Comparison of ENCODE assay signal across 11 cellular contexts in the genomic region with DNA sequence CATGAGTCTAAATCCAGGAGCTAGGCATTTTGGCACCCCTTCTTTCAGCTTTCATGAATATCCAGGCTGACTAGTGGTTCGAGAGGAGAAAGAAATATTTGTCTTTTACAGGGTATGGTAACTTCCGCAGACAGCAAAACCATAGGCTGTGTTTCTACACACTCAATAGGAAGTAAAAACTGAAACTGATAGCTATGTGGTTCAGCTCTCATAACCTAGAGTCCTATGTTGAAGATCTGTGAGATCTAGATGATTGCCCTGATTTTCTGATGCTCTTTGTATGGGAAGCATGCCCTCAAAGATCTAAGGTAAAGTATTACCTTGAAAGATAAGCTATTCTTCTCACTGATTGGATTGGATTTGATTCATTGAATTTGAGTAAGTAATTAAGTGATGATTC.
DNase-seq lines count a peak whose midpoint lies in the region; ATAC-seq and TF ChIP-seq lines count a peak whose summit lies in the region.
"Had no signal": no experiment of that assay in that cellular context is flagged by ENCODE, and none has a peak within 500 bp of the region (broad histone marks: within the 10 kb centered on the region; RNA-seq: fewer than 3 reads in every experiment).

No MANE protein-coding gene starts in this region.

- no peaks in the 10 kb centered on the region for H3K36me3 Mint-ChIP-seq in effector memory CD8-positive, alpha-beta T cell (ENCODE audit: insufficient read depth)

- H3K4me3 ChIP-seq in brain microvascular endothelial cell (ENCODE audit: low read depth, low read length) (no peak overlapping the region), aorta (ENCODE audit: low read length in 2 of 2) (no peak overlapping the region)
- H3K4me3 ChIP-seq: tibial artery had no signal

- peaks cover 3 to 8% of the 10 kb centered on the region in 2 donors for H3K4me1 ChIP-seq in aorta (ENCODE audit: control insufficient read depth in 1 of 2, insufficient read depth in 2 of 2, low read length in 2 of 2)

- H3K9me3 Mint-ChIP-seq in effector memory CD8-positive, alpha-beta T cell = no peaks in the 10 kb centered on the region

- peaks cover 19 to 21% of the 10 kb centered on the region in 2 donors for H3K4me1 Mint-ChIP-seq in effector memory CD8-positive, alpha-beta T cell (ENCODE audit: low read depth in 2 of 2)

- TF ChIP-seq CTCF in GM20000 (IDR thresholded peaks at IDR 0.05; ENCODE audit: extremely low read depth, missing control alignments) (no peak), brain microvascular endothelial cell (IDR thresholded peaks at IDR 0.05; ENCODE audit: low read depth, low read length, missing control alignments) (no peak)

- intact Hi-C loops in aorta (cut with DNase I) (loop anchor here in 1 of 2 donors (10.0 kb wide), 1 partner anchor 108 kb away; no protein-coding TSS in a partner anchor), posterior cingulate gyrus (cut with DNase I) (no loop called here)

- peak overlapping the region; percentile 14 to 54 for H3K4me3 Mint-ChIP-seq in effector memory CD8-positive, alpha-beta T cell

- H3K27me3 Mint-ChIP-seq in effector memory CD8-positive, alpha-beta T cell = peaks cover 0 to 5% of the 10 kb centered on the region in 2 donors

- H3K27me3 ChIP-seq in brain microvascular endothelial cell (replicated peaks) = no peaks in the 10 kb centered on the region
- H3K27me3 ChIP-seq in aorta (ENCODE audit: control insufficient read depth in 1 of 2, insufficient read depth in 2 of 2, low read length in 1 of 2) = no peaks in the 10 kb centered on the region
- H3K27me3 ChIP-seq: tibial artery had no signal

- H3K36me3 ChIP-seq in brain microvascular endothelial cell (replicated peaks) = no peaks in the 10 kb centered on the region
- H3K36me3 ChIP-seq in aorta (ENCODE audit: control insufficient read depth in 1 of 2, insufficient read depth in 2 of 2, low read length in 1 of 2) = no peaks in the 10 kb centered on the region
- H3K36me3 ChIP-seq: tibial artery had no signal

- peak overlapping the region; percentile 75 to 88 for H3K27ac Mint-ChIP-seq in effector memory CD8-positive, alpha-beta T cell

- H3K9me3 ChIP-seq in aorta (ENCODE audit: control insufficient read depth, low read length) = no peaks in the 10 kb centered on the region
- H3K9me3 ChIP-seq: tibial artery had no signal

- in situ Hi-C loops in brain microvascular endothelial cell (cut with HindIII; ENCODE audit: low pct_ligation_motif_present, low sequenced_read_pairs) = no loop called here

- 65 to 66% methylated on average over 2 of the region's 2 CpGs for WGBS in aorta, 2 donors

- no peak overlapping the region for H3K27ac ChIP-seq in brain microvascular endothelial cell
- no peak overlapping the region for H3K27ac ChIP-seq in aorta (ENCODE audit: low read depth in 1 of 2, low read length in 2 of 2)
- H3K27ac ChIP-seq: tibial artery had no signal

- DNase-seq in GM20000 (ENCODE audit: low spot score) = peak; percentile 72
- DNase-seq in effector memory CD8-positive, alpha-beta T cell = no peak
- no peak for DNase-seq in brain microvascular endothelial cell
- DNase-seq in NAMALWA (ENCODE audit: low spot score) = no peak
- no peak for DNase-seq in aorta
- DNase-seq in posterior cingulate gyrus = no peak
- DNase-seq: activated CD4-positive, alpha-beta T cell treated with anti-CD3 and anti-CD28 coated beads for 48 hours; NCI-H2227 treated with DMSO at 0.1 percent for 48 hours; tibial artery had no signal

- ATAC-seq in GM18511 (IDR thresholded peaks at IDR 0.05; ENCODE audit: unreplicated experiment) = peak; percentile 100
- ATAC-seq in HG03135 (IDR thresholded peaks at IDR 0.05; ENCODE audit: unreplicated experiment) = peak; percentile 98
- peak; percentile 99 for ATAC-seq in effector memory CD8-positive, alpha-beta T cell (replicated peaks)
- no peak for ATAC-seq in aorta (ENCODE audit: low FRiP score)
